8 cellular contexts compared by ENCODE assay signal in the genomic region with DNA sequence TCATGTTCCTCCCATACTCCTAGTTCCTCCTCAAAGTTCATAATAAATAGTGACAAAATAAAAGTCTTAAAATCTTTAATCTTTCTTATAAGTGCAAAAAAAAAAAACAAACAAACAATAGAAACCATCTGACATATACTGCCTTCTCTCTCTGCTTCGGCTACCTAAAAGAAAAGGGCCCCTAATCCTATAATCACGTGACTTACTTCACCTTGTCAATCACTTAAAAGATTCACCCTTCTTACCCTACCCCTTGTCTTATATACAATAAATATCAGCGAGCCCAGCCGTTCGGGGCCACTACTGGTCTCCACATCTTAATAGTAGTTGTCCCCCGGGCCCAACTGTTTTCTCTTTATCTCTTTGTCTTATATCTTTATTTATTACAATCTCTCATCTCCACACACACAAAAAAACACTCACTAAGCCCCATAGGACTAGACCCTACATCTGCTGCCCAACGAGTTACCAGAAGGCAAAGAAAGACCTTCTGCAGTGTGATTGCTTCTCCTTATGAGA. TPM values are rescaled to one million over a fixed set of nuclear protein-coding genes. Genes with fewer than 3 reads are reported as not detected.
"Had no signal": no experiment of that assay in that cellular context is flagged by ENCODE, and none has a peak within 500 bp of the region (broad histone marks: within the 10 kb centered on the region; RNA-seq: fewer than 3 reads in every experiment).

No MANE protein-coding gene starts in this region.

- H3K36me3 Mint-ChIP-seq: IgD-negative memory B cell had no signal

- FAIRE-seq: H1, H54, HTR-8/SVneo had no signal

- H2AFZ ChIP-seq: GM23338 had no signal

- H3K4me3 Mint-ChIP-seq: GM23338, H9, IgD-negative memory B cell had no signal

- H3K27ac Mint-ChIP-seq: GM23338, H9, IgD-negative memory B cell had no signal

- H3K4me3 ChIP-seq: GM23338 had no signal

- ATAC-seq: GM23338 had no signal

- H3K4me1 Mint-ChIP-seq: GM23338, H9, IgD-negative memory B cell had no signal

- H3K4me2 ChIP-seq: GM23338 had no signal

- DNase-seq: H9, HCEC 1CT had no signal

RNA-seq across cellular contexts. Expression of a gene that starts 28.8 kb away (rescaled TPM):
- total RNA-seq: GM23338, H1, H9 had no signal
- polyA plus RNA-seq: GM23338, H1 had no signal

RNA-seq across cellular contexts. Expression of a gene that starts 53.4 kb away (rescaled TPM):
- total RNA-seq: HT-29 had no signal
- polyA plus RNA-seq: IgD-negative memory B cell had no signal
